In the genomic region with DNA sequence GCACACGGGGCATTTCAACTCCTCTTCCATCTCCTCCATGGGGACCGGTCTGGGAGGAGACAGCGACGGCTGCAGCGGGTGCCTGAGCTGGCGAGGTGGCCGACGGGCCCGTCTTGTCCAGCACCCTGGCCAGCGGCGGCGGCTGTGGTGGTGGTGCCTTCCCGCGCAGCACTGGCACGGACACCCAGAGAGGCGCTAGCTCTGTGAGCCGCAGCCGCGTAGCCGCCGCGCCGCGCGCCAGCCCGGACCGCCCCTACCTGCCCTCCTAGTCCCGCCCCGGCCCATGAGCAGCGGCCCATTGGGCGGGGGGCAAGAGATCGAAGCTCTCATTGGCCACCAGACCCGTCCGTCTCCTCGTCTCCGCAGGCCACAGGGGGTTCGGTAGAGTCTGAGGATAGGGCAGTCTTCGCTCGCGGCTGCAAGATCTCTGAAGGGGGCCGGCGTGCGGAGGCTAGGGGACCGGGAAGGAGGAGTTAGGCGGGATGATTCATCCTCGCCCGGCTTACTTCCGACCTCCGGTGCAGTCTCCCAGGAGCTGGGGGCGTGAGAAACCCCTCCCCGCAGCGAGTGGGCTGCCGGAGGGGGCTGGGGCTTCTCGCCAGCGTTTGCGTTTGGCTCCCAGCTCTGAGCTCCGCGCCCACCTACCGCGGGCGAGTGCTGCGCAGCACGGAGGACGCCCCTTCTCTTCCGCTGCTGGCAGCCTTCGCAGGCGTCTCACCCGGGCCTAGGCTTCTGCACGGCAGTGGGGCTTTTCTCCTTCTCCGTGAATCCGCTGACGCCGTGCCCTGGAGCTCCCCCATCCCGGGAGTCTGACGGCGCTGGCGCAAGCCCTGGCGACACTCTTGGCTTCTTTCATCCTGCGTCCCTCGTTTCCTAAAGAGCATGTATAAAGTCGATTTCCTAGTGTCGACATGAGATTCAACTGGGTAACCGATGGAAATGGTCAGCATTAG, we compare ENCODE assay signal across 8 cellular contexts. TPM values are rescaled to one million over a fixed set of nuclear protein-coding genes. Genes with fewer than 3 reads are reported as not detected.
DNase-seq lines count a peak whose midpoint lies in the region; ATAC-seq, FAIRE-seq and TF ChIP-seq lines count a peak whose summit lies in the region.

Gene TRIM9, minus strand, starts transcription at position 205 of the 953 bp plus-strand sequence. Its CDS starts 166 bp downstream, at position 39.

- peaks cover 0 to 2% of the 10 kb centered on the region in 2 donors for H3K36me3 Mint-ChIP-seq in CD4-positive, alpha-beta memory T cell

- peak within 1 kb of the TSS; percentile 23 for H3K56ac ChIP-seq in H1 (replicated peaks; ENCODE audit: insufficient read length, low read depth, low read length)

- peak; percentile 86 to 90 (median 86) for DNase-seq in CD4-positive, alpha-beta memory T cell
- peak; percentile 59 for DNase-seq in HT-29 (ENCODE audit: low spot score)
- DNase-seq in NOMO-1 (lab: John Stamatoyannopoulos, UW; ENCODE audit: unreplicated experiment in 2 of 2) = peak; percentile 93 to 96
- peak; percentile 66 to 91 (median 77) for DNase-seq in activated CD8-positive, alpha-beta memory T cell treated with anti-CD3 and anti-CD28 coated beads for 48 hours (ENCODE audit: low read depth in 2 of 3, low spot score in 2 of 3)
- DNase-seq in H1 (ENCODE audit: low read depth in 1 of 2, low spot score in 2 of 2) = peak; percentile 97 to 98
- peak; percentile 98 for DNase-seq in medulla oblongata (ENCODE audit: extremely low spot score)
- peak; percentile 77 to 83 (median 79) for DNase-seq in stimulated activated CD4-positive, alpha-beta T cell treated with anti-CD3 and anti-CD28 coated beads, TNF-alpha, amount 100 ng/mL, for 4 hours (ENCODE audit: low read depth in 3 of 3)

- H3K27ac Mint-ChIP-seq in CD4-positive, alpha-beta memory T cell = peak within 1 kb of the TSS in 6 of 7 donors; percentile 63 to 89 (median 82)

- H3K9ac ChIP-seq in H1 (replicated peaks in 1 of 4; ENCODE audit: extremely low read depth in 1 of 4, low read depth in 3 of 4, low read length in 3 of 4) = peak within 1 kb of the TSS in 1 of 4 experiments; percentile 0; a peak in 1 of 7 replicates

- H3K27me3 ChIP-seq in CD4-positive, alpha-beta memory T cell (ENCODE audit: insufficient read depth, low read length) = peaks cover 8% of the 10 kb centered on the region
- H3K27me3 ChIP-seq in H1 (replicated peaks in 1 of 4; ENCODE audit: control insufficient read depth in 3 of 4, extremely low read depth in 1 of 4, insufficient read depth in 3 of 4, low read length in 3 of 4) = peaks cover 19 to 46% (median 28%) of the 10 kb centered on the region in 4 experiments

- ATAC-seq in GM21367 (IDR thresholded peaks at IDR 0.05; ENCODE audit: unreplicated experiment) = peak; percentile 99

- peak within 1 kb of the TSS; percentile 42 to 51 for H3K4me3 ChIP-seq in CD4-positive, alpha-beta memory T cell (ENCODE audit: low read length in 2 of 2)
- peak within 1 kb of the TSS; percentile 44 to 75 (median 64) for H3K4me3 ChIP-seq in H1 (ENCODE audit: extremely low read depth in 1 of 4, insufficient read depth in 2 of 4, low read depth in 3 of 4, low read length in 4 of 4)

- H3K4ac ChIP-seq in H1 (replicated peaks; ENCODE audit: insufficient read length, low read depth, low read length) = peak within 1 kb of the TSS; percentile 8

- intact Hi-C loops in CD4-positive, alpha-beta memory T cell (cut with micrococcal nuclease) = loop anchor here (1.0 to 5.0 kb wide), 4 partner anchors 145 to 658 kb away; partner anchors contain the start of genes MAP4K5 and TMX1

- no peak for FAIRE-seq in H1 (lab: Jason Lieb, UNC)

- peak within 1 kb of the TSS; percentile 55; the same call in 1 of the 2 replicates for H3K18ac ChIP-seq in H1 (ENCODE audit: extremely low read depth, low read length)

- H2BK20ac ChIP-seq in H1 (ENCODE audit: low read length) = no peak within 1 kb of the TSS

- peaks cover 12 to 31% (median 13%) of the 10 kb centered on the region in 4 donors for H3K4me1 Mint-ChIP-seq in CD4-positive, alpha-beta memory T cell

- no peak within 1 kb of the TSS; the same call in 1 of the 2 replicates for H2BK12ac ChIP-seq in H1 (ENCODE audit: low read depth, low read length)

- H3K23me2 ChIP-seq in H1 (ENCODE audit: low read depth, low read length) = peaks cover 23% of the 10 kb centered on the region; the same call in 1 of the 2 replicates

- no peak within 1 kb of the TSS for H4K5ac ChIP-seq in H1 (ENCODE audit: insufficient read length, low read depth, low read length)

- H3K4me1 ChIP-seq in CD4-positive, alpha-beta memory T cell (ENCODE audit: insufficient read depth, low read length) = peaks cover 18% of the 10 kb centered on the region
- H3K4me1 ChIP-seq in H1 (replicated peaks in 1 of 4; ENCODE audit: control insufficient read depth in 3 of 4, insufficient read depth in 4 of 4, low read length in 3 of 4) = peaks cover 0 to 21% (median 9%) of the 10 kb centered on the region in 4 experiments; a peak in 6 of 7 replicates

- H3K36me3 ChIP-seq in CD4-positive, alpha-beta memory T cell (ENCODE audit: insufficient read depth, low read length) = no peaks in the 10 kb centered on the region
- no peaks in the 10 kb centered on the region for H3K36me3 ChIP-seq in H1 (ENCODE audit: control insufficient read depth in 2 of 4, insufficient read depth in 4 of 4, low read length in 3 of 4)

- no peak within 1 kb of the TSS for H3K14ac ChIP-seq in H1 (ENCODE audit: insufficient read length)

- peaks cover 3 to 5% of the 10 kb centered on the region in 2 experiments for H4K20me1 ChIP-seq in H1 (replicated peaks in 1 of 2; ENCODE audit: control insufficient read depth in 1 of 2, insufficient read depth in 2 of 2, low read length in 2 of 2)

- 0 out of 3 replicates have a peak, but pooled peaks of 1 of the 2 experiments have one; percentile 15 for TF ChIP-seq POLR2A in H1 (IDR thresholded peaks at IDR 0.05; ENCODE audit: control extremely low read depth in 1 of 2, low read depth in 2 of 2, low read length in 2 of 2)

- H2AK5ac ChIP-seq in H1 (ENCODE audit: low read depth, low read length) = no peak within 1 kb of the TSS

- peak within 1 kb of the TSS; percentile 23 for H3K27ac ChIP-seq in CD4-positive, alpha-beta memory T cell (ENCODE audit: low read depth, low read length)
- no peak within 1 kb of the TSS for H3K27ac ChIP-seq in H1 (ENCODE audit: low read depth, low read length)

- TF ChIP-seq CTCF in H1 (IDR thresholded peaks at IDR 0.05; ENCODE audit: control extremely low read depth in 1 of 3, insufficient read depth in 1 of 3, low read depth in 1 of 3, low read length in 3 of 3) = no peak

- no peak for TF ChIP-seq EP300 in H1 (IDR thresholded peaks at IDR 0.05; ENCODE audit: borderline replicate concordance in 1 of 2, low read depth in 2 of 2, low read length in 2 of 2)

- peak within 1 kb of the TSS; percentile 0 for H4K91ac ChIP-seq in H1 (replicated peaks; ENCODE audit: insufficient read length, low read length)

- no peak within 1 kb of the TSS for H3K23ac ChIP-seq in H1 (ENCODE audit: insufficient read length)

- 3% methylated on average over 73 of the region's 83 CpGs; no CpG with 5 or more reads in 1 of the 2 experiments for WGBS in H1 (ENCODE audit: extremely low coverage in 1 of 2, insufficient coverage in 1 of 2, insufficient read length in 1 of 2, insufficient replicate concordance in 2 of 2, low coverage in 1 of 2, low lambda C conversion rate in 2 of 2, missing lambda C conversion rate in 1 of 2), 2 experiments

- peak within 1 kb of the TSS; percentile 9; the same call in 1 of the 2 replicates for H2BK15ac ChIP-seq in H1 (ENCODE audit: low read length)

- H3K4me2 ChIP-seq in H1 (ENCODE audit: insufficient read depth in 1 of 2, low read depth in 2 of 2, low read length in 2 of 2) = peak within 1 kb of the TSS; percentile 86 to 96

- no peak for TF ChIP-seq RAD21 in H1 (IDR thresholded peaks at IDR 0.05 in 1 of 2, conservative IDR thresholded peaks at IDR 0.05 in 1 of 2; ENCODE audit: low read depth in 2 of 2, low read length in 2 of 2)

- H3K79me2 ChIP-seq in H1 (ENCODE audit: control insufficient read depth in 1 of 2, insufficient read depth in 2 of 2, low read length in 2 of 2) = no peaks in the 10 kb centered on the region

- POLR2A ChIA-PET in CD4-positive, alpha-beta memory T cell (lab: Charles Lee; ENCODE audit: partially characterized antibody) = no interaction called here
- POLR2A ChIA-PET in H1 (lab: Charles Lee; ENCODE audit: partially characterized antibody) = interaction anchor here (0.6 to 1.4 kb wide), 2 partner anchors 9 to 919 kb away, joined by 3 to 8 read pairs; no protein-coding TSS in a partner anchor

- H3K79me1 ChIP-seq in H1 (ENCODE audit: low read depth, low read length) = no peaks in the 10 kb centered on the region

- peak within 1 kb of the TSS; percentile 90 to 96 (median 94) for H3K4me3 Mint-ChIP-seq in CD4-positive, alpha-beta memory T cell

- H4K8ac ChIP-seq in H1 (ENCODE audit: extremely low read depth, insufficient read depth, low read length) = peak within 1 kb of the TSS; percentile 82

- no peaks in the 10 kb centered on the region for H3K9me3 Mint-ChIP-seq in CD4-positive, alpha-beta memory T cell

- H2AFZ ChIP-seq in H1 (ENCODE audit: low read length) = peak within 1 kb of the TSS; percentile 82

- H2BK120ac ChIP-seq in H1 (replicated peaks; ENCODE audit: low read depth, low read length) = no peak within 1 kb of the TSS

- CTCF ChIA-PET in CD4-positive, alpha-beta memory T cell (lab: Charles Lee; ENCODE audit: partially characterized antibody) = no interaction called here
- CTCF ChIA-PET in H1 (lab: Charles Lee; ENCODE audit: partially characterized antibody) = interaction anchor here (0.6 to 3.0 kb wide), 15 partner anchors 9 to 921 kb away, joined by 3 to 7 read pairs (median 4); no protein-coding TSS in a partner anchor

- H3K9me3 ChIP-seq in CD4-positive, alpha-beta memory T cell (ENCODE audit: control insufficient read depth in 1 of 2, low read length in 2 of 2) = no peaks in the 10 kb centered on the region
- H3K9me3 ChIP-seq in H1 (ENCODE audit: insufficient read depth in 2 of 2, low read depth in 1 of 2, low read length in 1 of 2) = no peaks in the 10 kb centered on the region

- no peak within 1 kb of the TSS for H2BK5ac ChIP-seq in H1 (ENCODE audit: low read depth, low read length)

- H3K27me3 Mint-ChIP-seq in CD4-positive, alpha-beta memory T cell = peaks cover 5 to 20% of the 10 kb centered on the region in 2 donors

TF ChIP-seq in H1, 55 proteins besides CTCF, POLR2A, EP300 and RAD21 (continues in another document):
- peak; percentile 65 for TF ChIP-seq ASH2L (IDR thresholded peaks at IDR 0.05; ENCODE audit: low read length)

RNA-seq across cellular contexts. Expression of gene TRIM9, which starts in this region (rescaled TPM):
- under 1 TPM; 0.44 to 0.55 TPM for total RNA-seq in CD4-positive, alpha-beta memory T cell
- polyA plus RNA-seq in CD4-positive, alpha-beta memory T cell = under 1 TPM in 1 of 2 donors, not detected in 1; 0.05 TPM
- not detected in 2 replicates for total RNA-seq in HT-29 (2014; rRNA removed; shearing (Covaris generic))
- 3.8 and 5.4 TPM in 2 replicates for total RNA-seq in H1 (2021; fragmentation: NEBNext Ultra II Directional; extraction: Animal tissue kit (Norgen Biotek cat#: 25700))
- 2.4 and 2.7 TPM in 2 replicates for polyA plus RNA-seq in H1 (2011; rRNA removed)
- 1.9 TPM for polyA plus RNA-seq in H1 (2011; cell fraction: cytosol; rRNA removed)
- 6.6 TPM for polyA plus RNA-seq in H1 (2011; cell fraction: nucleus; rRNA removed)
- 2.4 to 4.3 TPM (median 3.3 TPM) in 4 replicates for polyA plus RNA-seq in H1 (2012, experiment 1 of 2)
- polyA plus RNA-seq in H1 (2012, experiment 2 of 2) = 0.80 TPM
- polyA plus RNA-seq in H1 (2013, experiment 1 of 2) = 2.0 TPM
- 2.1 TPM for polyA plus RNA-seq in H1 (2013, experiment 2 of 2)
- 5.5 and 11.8 TPM in 2 replicates for polyA minus RNA-seq in H1 (2011; rRNA and poly(A)+ RNA removed)
- polyA minus RNA-seq in H1 (2011; cell fraction: cytosol; rRNA and poly(A)+ RNA removed) = 2.2 TPM
- polyA minus RNA-seq in H1 (2011; cell fraction: nucleus; rRNA and poly(A)+ RNA removed) = 12.0 TPM

Comparison
In these comparisons a context has a peak if more than half of its experiments do, and no peak if none do; other contexts are left out.
1. Peak in DNase-seq, H3K4me3 ChIP-seq and H3K27ac ChIP-seq in CD4-positive, alpha-beta memory T cell; RNA of the gene not detected or under 1 TPM.
2. Peak in DNase-seq in HT-29; RNA of the gene not detected or under 1 TPM.